Comparison of ENCODE assay signal across 8 cellular contexts in the genomic region with DNA sequence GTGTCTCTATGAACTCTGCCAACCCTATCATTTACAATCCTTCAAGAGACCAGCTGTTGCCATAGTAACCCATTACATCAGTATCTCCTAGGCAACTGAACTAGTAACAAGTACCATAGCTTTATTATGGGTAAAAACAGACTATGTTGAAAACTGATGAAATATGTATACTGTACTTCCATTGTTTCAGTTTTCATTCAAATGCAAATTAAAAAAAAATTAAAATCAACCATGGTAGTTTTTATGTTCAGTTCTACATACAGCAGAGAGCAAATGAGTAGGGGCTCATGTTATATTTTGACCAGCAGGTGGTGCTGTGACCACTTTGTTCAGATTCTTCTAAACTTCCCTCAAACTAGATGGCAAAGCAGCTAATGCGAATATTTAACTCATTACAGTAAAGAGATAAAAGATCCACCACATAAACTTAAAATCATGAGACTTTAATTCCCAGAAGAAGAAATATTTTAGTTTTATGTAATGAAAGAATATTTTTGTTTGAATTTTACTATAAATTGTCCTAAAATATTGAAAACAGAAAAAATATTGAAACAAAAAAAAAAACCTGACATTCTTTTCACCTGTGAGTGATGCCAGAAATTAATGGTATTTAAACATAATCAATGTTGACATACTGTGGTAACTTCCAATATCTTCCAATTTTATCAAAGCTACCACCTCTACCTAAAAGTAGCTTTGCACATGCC.
DNase-seq lines count a peak whose midpoint lies in the region; ATAC-seq and TF ChIP-seq lines count a peak whose summit lies in the region.

No MANE protein-coding gene starts in this region.

- DNase-seq in COLO829 (ENCODE audit: low spot score) (peak; percentile 28), PC-9 (peak in 1 of 2 experiments; percentile 54), fibroblast of villous mesenchyme (ENCODE audit: low read depth) (peak; percentile 78), osteoblast (ENCODE audit: insufficient read length, low spot score, missing footprints) (no peak), upper lobe of right lung (no peak)
- DNase-seq in activated T-cell treated with anti-CD3 and anti-CD28 coated beads, Interleukin-2, amount 50 U/mL, for 72 hours = peak; percentile 55 to 64

- H3K79me2 ChIP-seq in KMS-11 (ENCODE audit: insufficient read depth, low read depth) = no peaks in the 10 kb centered on the region
- H3K79me2 ChIP-seq in PC-9 (ENCODE audit: low read depth) = no peaks in the 10 kb centered on the region
- H3K79me2 ChIP-seq in osteoblast (ENCODE audit: insufficient read depth, low read length) = no peaks in the 10 kb centered on the region

- H3K36me3 Mint-ChIP-seq in activated T-cell treated with anti-CD3 and anti-CD28 coated beads, Interleukin-2, amount 50 U/mL, for 72 hours (ENCODE audit: insufficient read depth in 2 of 2) = no peaks in the 10 kb centered on the region

- H3K36me3 ChIP-seq in KMS-11 (ENCODE audit: insufficient read depth) = no peaks in the 10 kb centered on the region
- H3K36me3 ChIP-seq in PC-9 (ENCODE audit: low read depth) = no peaks in the 10 kb centered on the region
- no peaks in the 10 kb centered on the region for H3K36me3 ChIP-seq in osteoblast (ENCODE audit: insufficient read depth, low read length)
- H3K36me3 ChIP-seq in upper lobe of right lung = peaks cover 29% of the 10 kb centered on the region

- no peaks in the 10 kb centered on the region for H3K9me2 ChIP-seq in PC-9 (ENCODE audit: insufficient read depth)

- H3K4me1 Mint-ChIP-seq in activated T-cell treated with anti-CD3 and anti-CD28 coated beads, Interleukin-2, amount 50 U/mL, for 72 hours (ENCODE audit: low read depth) = peaks cover 8% of the 10 kb centered on the region

- no peak overlapping the region for H3K9ac ChIP-seq in KMS-11

- ATAC-seq in GM21526 (IDR thresholded peaks at IDR 0.05; ENCODE audit: low FRiP score, unreplicated experiment) (peak; percentile 36), upper lobe of right lung (peak; percentile 93)
- ATAC-seq in activated T-cell treated with anti-CD3 and anti-CD28 coated beads, Interleukin-2, amount 50 U/mL, for 72 hours (replicated peaks in 1 of 2) = peak; percentile 62 to 69

- H4K20me1 ChIP-seq in KMS-11 (ENCODE audit: insufficient read depth) (no peaks in the 10 kb centered on the region), PC-9 (ENCODE audit: insufficient read depth) (no peaks in the 10 kb centered on the region), osteoblast (ENCODE audit: insufficient read depth, low read length) (no peaks in the 10 kb centered on the region)

- no peaks in the 10 kb centered on the region for H3K9me3 ChIP-seq in PC-9 (ENCODE audit: insufficient read depth, low read depth)
- no peaks in the 10 kb centered on the region for H3K9me3 ChIP-seq in osteoblast (ENCODE audit: low read depth, low read length)
- no peaks in the 10 kb centered on the region for H3K9me3 ChIP-seq in upper lobe of right lung

- no peak overlapping the region for H3K4me2 ChIP-seq in KMS-11
- no peak overlapping the region for H3K4me2 ChIP-seq in PC-9
- no peak overlapping the region for H3K4me2 ChIP-seq in osteoblast (ENCODE audit: insufficient read depth, low read length)

- TF ChIP-seq CTCF in KMS-11 (conservative IDR thresholded peaks at IDR 0.05; ENCODE audit: low read depth, low read length) (peak; percentile 93), PC-9 (conservative IDR thresholded peaks at IDR 0.05) (peak; percentile 86), fibroblast of villous mesenchyme (IDR thresholded peaks at IDR 0.05; ENCODE audit: insufficient read depth, low read depth, low read length) (peak; percentile 69), osteoblast (IDR thresholded peaks at IDR 0.05; ENCODE audit: extremely low read depth, low read depth, low read length) (peak; percentile 68), upper lobe of right lung (IDR thresholded peaks at IDR 0.05) (peak; percentile 87)

- no peaks in the 10 kb centered on the region for H3K27me3 ChIP-seq in KMS-11 (ENCODE audit: insufficient read depth, low read depth)
- H3K27me3 ChIP-seq in PC-9 (ENCODE audit: insufficient read depth, low read depth) = no peaks in the 10 kb centered on the region
- no peaks in the 10 kb centered on the region for H3K27me3 ChIP-seq in osteoblast (ENCODE audit: insufficient read depth, low read length)
- no peaks in the 10 kb centered on the region for H3K27me3 ChIP-seq in upper lobe of right lung

- H3K27ac ChIP-seq in KMS-11 (no peak overlapping the region), PC-9 (no peak overlapping the region), osteoblast (ENCODE audit: low read depth, low read length) (no peak overlapping the region), upper lobe of right lung (no peak overlapping the region)

- peaks cover 25% of the 10 kb centered on the region for H3K27me3 Mint-ChIP-seq in activated T-cell treated with anti-CD3 and anti-CD28 coated beads, Interleukin-2, amount 50 U/mL, for 72 hours (ENCODE audit: low read depth)

- H3K4me3 ChIP-seq in KMS-11 (IDR thresholded peaks at IDR 0.05; ENCODE audit: insufficient read depth, low read depth, low read length) = no peak overlapping the region
- no peak overlapping the region for H3K4me3 ChIP-seq in PC-9
- no peak overlapping the region for H3K4me3 ChIP-seq in fibroblast of villous mesenchyme (ENCODE audit: low read depth, low read length)
- H3K4me3 ChIP-seq in osteoblast (ENCODE audit: insufficient read depth, low read length) = no peak overlapping the region
- no peak overlapping the region for H3K4me3 ChIP-seq in upper lobe of right lung

- no peak overlapping the region for H3K4me3 Mint-ChIP-seq in activated T-cell treated with anti-CD3 and anti-CD28 coated beads, Interleukin-2, amount 50 U/mL, for 72 hours

- peaks cover 13% of the 10 kb centered on the region for H3K4me1 ChIP-seq in KMS-11 (ENCODE audit: low read depth, poor library complexity, severe bottlenecking)
- H3K4me1 ChIP-seq in PC-9 (replicated peaks; ENCODE audit: insufficient read depth) = no peaks in the 10 kb centered on the region
- peaks cover 22% of the 10 kb centered on the region for H3K4me1 ChIP-seq in osteoblast (ENCODE audit: insufficient read depth, low read length)
- H3K4me1 ChIP-seq in upper lobe of right lung = peaks cover 4% of the 10 kb centered on the region

- no peak overlapping the region for H2AFZ ChIP-seq in KMS-11 (ENCODE audit: low read depth)
- H2AFZ ChIP-seq in PC-9 = no peak overlapping the region
- no peak overlapping the region for H2AFZ ChIP-seq in osteoblast (ENCODE audit: low read length)

- POLR2A ChIA-PET in PC-9 (lab: Charles Lee; ENCODE audit: unreplicated experiment) = interaction anchor here (0.6 kb wide), 1 partner anchor 1680 kb away, joined by 3 read pairs; the partner anchor contains the start of gene CETN3

- no peaks in the 10 kb centered on the region for H3F3A ChIP-seq in PC-9 (ENCODE audit: insufficient read depth, low read depth)

- no TSS peak for BruUV-seq in PC-9 (replicated peaks; lab: Mats Ljungman, UMichigan)

- H3K9me3 Mint-ChIP-seq in activated T-cell treated with anti-CD3 and anti-CD28 coated beads, Interleukin-2, amount 50 U/mL, for 72 hours = no peaks in the 10 kb centered on the region

- CTCF ChIA-PET in PC-9 (lab: Charles Lee) = interaction anchor here (0.6 to 1.2 kb wide), 2 partner anchors 114 to 1536 kb away, joined by 3 to 13 read pairs; no protein-coding TSS in a partner anchor

- H3K27ac Mint-ChIP-seq in activated T-cell treated with anti-CD3 and anti-CD28 coated beads, Interleukin-2, amount 50 U/mL, for 72 hours = no peak overlapping the region

- intact Hi-C loops in PC-9 (cut with micrococcal nuclease; ENCODE audit: unreplicated experiment) (loop anchor here (1.0 to 2.0 kb wide), 7 partner anchors 155 to 1801 kb away; no protein-coding TSS in a partner anchor), upper lobe of right lung (cut with DNase I) (no loop called here)

Comparison
In these comparisons a context has a peak if more than half of its experiments do, and no peak if none do; other contexts are left out.
1. DNase-seq: peak in COLO829 (single experiment), activated T-cell treated with anti-CD3 and anti-CD28 coated beads, Interleukin-2, amount 50 U/mL, for 72 hours (2 of 2) and fibroblast of villous mesenchyme (single experiment); none in osteoblast (single experiment) and upper lobe of right lung (single experiment).
2. ATAC-seq: peak in every context shown above with its lines; median percentile 93 in upper lobe of right lung; 66 in activated T-cell treated with anti-CD3 and anti-CD28 coated beads, Interleukin-2, amount 50 U/mL, for 72 hours; 36 in GM21526.
3. Peak in every context shown above with its lines, with median percentiles within 50 percentile points of each other: CTCF ChIP-seq.